In genomic region chr4:163384926-163385325, GRCh38 we compare ENCODE assay signal across 33 cellular contexts. TPM values are rescaled to one million over a fixed set of nuclear protein-coding genes. Genes with fewer than 3 reads are reported as not detected.
"Had no signal": no experiment of that assay in that cellular context is flagged by ENCODE, and none has a peak within 500 bp of the region (broad histone marks: within the 10 kb centered on the region; RNA-seq: fewer than 3 reads in every experiment).

No MANE protein-coding gene starts in this region.

- H3K36me3 ChIP-seq: esophagus muscularis mucosa, heart right ventricle, lower lobe of right lung, sigmoid colon, spleen, thoracic aorta, tibial nerve, upper lobe of left lung had no signal

- H3K9me3 ChIP-seq: esophagus muscularis mucosa, heart right ventricle, lower lobe of right lung, mucosa of descending colon, psoas muscle, sigmoid colon, spleen, thoracic aorta, tibial nerve, upper lobe of left lung had no signal

- H3K4me1 Mint-ChIP-seq: memory B cell; mesothelial cell of epicardium; naive B cell; neural crest cell; stimulated activated naive B cell treated with anti-CD40 and anti-IgM and Interleukin-4, amounts not matched to agents 10 μg/mL and 1 μg/mL and 100 μg/mL, for 72 hours had no signal

- DNase-seq: dorsolateral prefrontal cortex; effector CD8-positive, alpha-beta T cell; foreskin melanocyte; glutamatergic neuron; heart right ventricle; hippocampal formation; left ventricle myocardium superior; lower lobe of right lung; mucosa of descending colon; naive B cell; nucleus accumbens; psoas muscle; right cardiac atrium; sigmoid colon; spleen; stimulated activated CD4-positive, alpha-beta T cell treated with anti-CD3 and anti-CD28 coated beads, Interleukin-4, amount 100 ng/mL, for 4 hours; stimulated activated naive B cell treated with anti-CD40 and anti-IgM and Interleukin-4, amounts not matched to agents 10 μg/mL and 1 μg/mL and 100 μg/mL, for 72 hours; upper lobe of left lung had no signal

- H3K27ac Mint-ChIP-seq: endodermal cell; memory B cell; mesothelial cell of epicardium; naive B cell; natural killer cell treated with Interleukin-12 subunit alpha and Interleukin-12 subunit beta and Interleukin-15 and Interleukin-18, amount 100 ng/mL, for 72 hours; stimulated activated naive B cell treated with anti-CD40 and anti-IgM and Interleukin-4, amounts not matched to agents 10 μg/mL and 1 μg/mL and 100 μg/mL, for 72 hours; stimulated activated naive CD8-positive, alpha-beta T cell treated with anti-CD3 and anti-CD28 coated beads, Interleukin-15, Interleukin-2, amounts not matched to agents 100 ng/mL and 50 ng/mL, for 24 hours had no signal

- H3K4me3 ChIP-seq: dorsolateral prefrontal cortex, esophagus muscularis mucosa, heart right ventricle, lower lobe of right lung, mucosa of descending colon, psoas muscle, sigmoid colon, spleen, thoracic aorta, tibial nerve, upper lobe of left lung had no signal

- H3K36me3 Mint-ChIP-seq: memory B cell; mesothelial cell of epicardium; naive B cell; natural killer cell treated with Interleukin-12 subunit alpha and Interleukin-12 subunit beta and Interleukin-15 and Interleukin-18, amount 100 ng/mL, for 72 hours; stimulated activated naive B cell treated with anti-CD40 and anti-IgM and Interleukin-4, amounts not matched to agents 10 μg/mL and 1 μg/mL and 100 μg/mL, for 72 hours had no signal

- H3K9me3 Mint-ChIP-seq: endodermal cell; memory B cell; neural crest cell; stimulated activated naive CD8-positive, alpha-beta T cell treated with anti-CD3 and anti-CD28 coated beads, Interleukin-15, Interleukin-2, amounts not matched to agents 100 ng/mL and 50 ng/mL, for 24 hours had no signal

- H3K4me3 Mint-ChIP-seq: endodermal cell; memory B cell; mesothelial cell of epicardium; naive B cell; natural killer cell treated with Interleukin-12 subunit alpha and Interleukin-12 subunit beta and Interleukin-15 and Interleukin-18, amount 100 ng/mL, for 72 hours; neural crest cell; stimulated activated naive B cell treated with anti-CD40 and anti-IgM and Interleukin-4, amounts not matched to agents 10 μg/mL and 1 μg/mL and 100 μg/mL, for 72 hours; stimulated activated naive CD8-positive, alpha-beta T cell treated with anti-CD3 and anti-CD28 coated beads, Interleukin-15, Interleukin-2, amounts not matched to agents 100 ng/mL and 50 ng/mL, for 24 hours had no signal

- FAIRE-seq: colon, islet of Langerhans, urothelium cell line had no signal

- ATAC-seq: heart right ventricle; left ventricle myocardium superior; lower lobe of right lung; mucosa of descending colon; natural killer cell treated with Interleukin-12 subunit alpha and Interleukin-12 subunit beta and Interleukin-15 and Interleukin-18, amount 100 ng/mL, for 72 hours; psoas muscle; right cardiac atrium; stimulated activated naive B cell treated with anti-CD40 and anti-IgM and Interleukin-4, amounts not matched to agents 10 μg/mL and 1 μg/mL and 100 μg/mL, for 72 hours had no signal

- H3K4me1 ChIP-seq: esophagus muscularis mucosa, heart right ventricle, lower lobe of right lung, psoas muscle, sigmoid colon, spleen, tibial nerve, upper lobe of left lung had no signal

- H3K27me3 ChIP-seq: dorsolateral prefrontal cortex, esophagus muscularis mucosa, heart right ventricle, sigmoid colon, tibial nerve, upper lobe of left lung had no signal

- H3K27me3 Mint-ChIP-seq: natural killer cell treated with Interleukin-12 subunit alpha and Interleukin-12 subunit beta and Interleukin-15 and Interleukin-18, amount 100 ng/mL, for 72 hours had no signal

- H3K27ac ChIP-seq: dorsolateral prefrontal cortex, esophagus muscularis mucosa, heart right ventricle, lower lobe of right lung, psoas muscle, sigmoid colon, spleen, thoracic aorta, tibial nerve, upper lobe of left lung had no signal

RNA-seq across cellular contexts. Expression of gene NPY5R, which starts 41.2 kb away (rescaled TPM):
- total RNA-seq: fibroblast of lung; left ventricle myocardium superior; lower lobe of right lung; mesothelial cell of epicardium; natural killer cell treated with Interleukin-12 subunit alpha and Interleukin-12 subunit beta and Interleukin-15 and Interleukin-18, amount 100 ng/mL, for 72 hours; osteocyte; skeletal muscle tissue had no signal
- polyA plus RNA-seq: fibroblast of lung had no signal

RNA-seq across cellular contexts. Expression of gene NPY1R, which starts 52.5 kb away (rescaled TPM):
- total RNA-seq: natural killer cell treated with Interleukin-12 subunit alpha and Interleukin-12 subunit beta and Interleukin-15 and Interleukin-18, amount 100 ng/mL, for 72 hours had no signal
